ENCODE assay signal across 11 cellular contexts in genomic region chr18:76573325-76574025, GRCh38.
DNase-seq lines count a peak whose midpoint lies in the region; FAIRE-seq and TF ChIP-seq lines count a peak whose summit lies in the region.
"Had no signal": no experiment of that assay in that cellular context is flagged by ENCODE, and none has a peak within 500 bp of the region (broad histone marks: within the 10 kb centered on the region; RNA-seq: fewer than 3 reads in every experiment).

No MANE protein-coding gene starts in this region.

- FAIRE-seq in small intestine (lab: Jason Lieb, UNC): no peak
- FAIRE-seq: frontal cortex had no signal

- WGBS in small intestine, 3 donors: 64 to 78% (median 68%) methylated on average over 4 of the region's 4 CpGs

- H3K4me1 ChIP-seq in small intestine (ENCODE audit: control insufficient read depth in 2 of 2, insufficient read depth in 1 of 2, low read depth in 1 of 2, low read length in 1 of 2): no peaks in the 10 kb centered on the region

- DNase-seq in NOMO-1 (lab: John Stamatoyannopoulos, UW; ENCODE audit: unreplicated experiment in 2 of 2) (peak; percentile 23 to 78), NOMO-1 treated with dmso at 0.1 percent for 144 hours (lab: John Stamatoyannopoulos, UW; ENCODE audit: unreplicated experiment) (no peak), RKO (ENCODE audit: low spot score) (peak; percentile 58), fibroblast of villous mesenchyme (ENCODE audit: low read depth) (peak; percentile 66), hypothalamus (lab: John Stamatoyannopoulos, UW) (no peak), small intestine (no peak)
- DNase-seq in stimulated activated CD4-positive, alpha-beta T cell treated with anti-CD3 and anti-CD28 coated beads, Interleukin-4, amount 100 ng/mL, for 1 hour: no peak
- DNase-seq: activated naive CD8-positive, alpha-beta T cell treated with anti-CD3 and anti-CD28 coated beads, Interleukin-2, amount 50 U/mL, for 24 hours; stimulated activated naive B cell treated with anti-CD40 and anti-IgM and Interleukin-4, amounts not matched to agents 10 μg/mL and 1 μg/mL and 100 μg/mL, for 72 hours had no signal

- no peaks in the 10 kb centered on the region for H3K27me3 ChIP-seq in small intestine (ENCODE audit: control insufficient read depth in 2 of 2, insufficient read depth in 2 of 2, low read length in 2 of 2)

- no peaks in the 10 kb centered on the region for H3K9me3 ChIP-seq in small intestine (ENCODE audit: control insufficient read depth, low read depth)

- peak overlapping the region; percentile 1 for H3K27ac ChIP-seq in temporal lobe (ENCODE audit: low read depth, low read length)
- no peak overlapping the region for H3K27ac ChIP-seq in small intestine (ENCODE audit: low read depth in 1 of 2, low read length in 1 of 2)

- no peak for TF ChIP-seq CTCF in fibroblast of villous mesenchyme (IDR thresholded peaks at IDR 0.05; ENCODE audit: insufficient read depth, low read depth, low read length)

- no peak overlapping the region for H3K4me3 ChIP-seq in fibroblast of villous mesenchyme (ENCODE audit: low read depth, low read length)
- no peak overlapping the region for H3K4me3 ChIP-seq in small intestine (ENCODE audit: low read depth in 1 of 2, low read length in 2 of 2)

- H3K36me3 ChIP-seq in small intestine (ENCODE audit: control insufficient read depth in 2 of 2, insufficient read depth in 2 of 2, low read length in 2 of 2): no peaks in the 10 kb centered on the region

Comparison
In these comparisons a context has a peak if more than half of its experiments do, and no peak if none do; other contexts are left out.
1. DNase-seq: peak in NOMO-1 (2 of 2), RKO (single experiment) and fibroblast of villous mesenchyme (single experiment); none in NOMO-1 treated with dmso at 0.1 percent for 144 hours (single experiment), hypothalamus (0 of 51), small intestine (single experiment) and stimulated activated CD4-positive, alpha-beta T cell treated with anti-CD3 and anti-CD28 coated beads, Interleukin-4, amount 100 ng/mL, for 1 hour (single experiment).